In genomic region chr16:71396589-71396988, GRCh38 we compare ENCODE assay signal across 7 cellular contexts. TPM values are rescaled to one million over a fixed set of nuclear protein-coding genes. Genes with fewer than 3 reads are reported as not detected.
"Had no signal": no experiment of that assay in that cellular context is flagged by ENCODE, and none has a peak within 500 bp of the region (broad histone marks: within the 10 kb centered on the region; RNA-seq: fewer than 3 reads in every experiment).

No MANE protein-coding gene starts in this region.

- H3K27ac Mint-ChIP-seq: H9, IgD-negative memory B cell had no signal

- H3K9ac ChIP-seq: GM23248 had no signal

- H3K9me3 Mint-ChIP-seq: H9 had no signal

- DNase-seq: GM23248, GOT3, H9, HCEC 1CT had no signal

- FAIRE-seq: H54 had no signal

- H3K4me3 ChIP-seq: GM23248 had no signal

- H3K27ac ChIP-seq: GM23248 had no signal

- H3K4me3 Mint-ChIP-seq: H9, IgD-negative memory B cell had no signal

- H2AFZ ChIP-seq: GM23248 had no signal

RNA-seq across cellular contexts. Expression of gene CALB2, which starts 38.1 kb away (rescaled TPM):
- polyA plus RNA-seq: IgD-negative memory B cell had no signal

RNA-seq across cellular contexts. Expression of gene TLE7, which starts 45.3 kb away (rescaled TPM):
- total RNA-seq: GM23248, H9, HT-29 had no signal
- polyA plus RNA-seq: GM23248, IgD-negative memory B cell had no signal
